Comparison of ENCODE assay signal across 8 cellular contexts in the genomic region with DNA sequence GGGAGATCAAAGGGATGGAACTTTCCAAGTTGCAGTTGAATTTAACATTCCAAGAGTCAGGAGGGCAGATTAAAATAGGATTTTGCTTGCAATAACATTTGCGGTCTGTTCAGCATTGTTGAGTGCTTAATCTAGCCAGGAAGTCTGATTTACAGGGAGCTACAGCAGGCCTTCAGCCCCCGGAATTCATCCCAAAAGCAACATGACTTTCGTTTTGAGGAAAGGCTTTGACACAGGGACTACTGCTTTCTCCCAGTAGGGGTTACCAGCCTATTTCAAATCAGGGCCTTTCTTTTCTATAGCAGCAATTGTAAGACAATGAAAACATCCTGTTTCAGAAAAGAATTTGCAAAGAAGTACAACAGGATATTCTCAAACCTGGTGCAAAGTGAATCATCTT.
DNase-seq lines count a peak whose midpoint lies in the region; ATAC-seq and TF ChIP-seq lines count a peak whose summit lies in the region.

No MANE protein-coding gene starts in this region.

- no peaks in the 10 kb centered on the region for H3K27me3 ChIP-seq in heart right ventricle
- no peaks in the 10 kb centered on the region for H3K27me3 ChIP-seq in Caco-2 (replicated peaks; ENCODE audit: control insufficient read depth, insufficient read depth, low read length)

- H3K4me3 ChIP-seq in WI38 (ENCODE audit: low read depth, low read length): peak overlapping the region; percentile 49
- peak overlapping the region in 3 of 10 donors; percentile 2 to 20 (median 11) for H3K4me3 ChIP-seq in heart right ventricle
- no peak overlapping the region for H3K4me3 ChIP-seq in Caco-2 (ENCODE audit: low read depth, low read length)

- H3K9me3 Mint-ChIP-seq in activated CD8-positive, alpha-beta T cell treated with anti-CD3 and anti-CD28 coated beads for 36 hours: no peaks in the 10 kb centered on the region
- no peaks in the 10 kb centered on the region for H3K9me3 Mint-ChIP-seq in Caco-2 (ENCODE audit: unreplicated experiment)

- peak; percentile 33; the same call in 1 of the 2 replicates for TF ChIP-seq CTCF in WI38 (IDR thresholded peaks at IDR 0.05; ENCODE audit: low read depth, low read length)
- peak; percentile 21 to 72 (median 48) for TF ChIP-seq CTCF in heart right ventricle (IDR thresholded peaks at IDR 0.05)
- no peak for TF ChIP-seq CTCF in activated CD8-positive, alpha-beta T cell treated with anti-CD3 and anti-CD28 coated beads for 36 hours (IDR thresholded peaks at IDR 0.05)
- peak in 1 of 2 experiments; percentile 17 for TF ChIP-seq CTCF in Caco-2 (IDR thresholded peaks at IDR 0.05; ENCODE audit: insufficient read depth in 1 of 2, low read depth in 1 of 2, low read length in 1 of 2, severe bottlenecking in 1 of 2, unreplicated experiment in 1 of 2)

- H3K36me3 ChIP-seq in heart right ventricle (no peaks in the 10 kb centered on the region), Caco-2 (ENCODE audit: control insufficient read depth, insufficient read depth, low read length) (no peaks in the 10 kb centered on the region)

- peaks cover 7% of the 10 kb centered on the region for H3K4me1 Mint-ChIP-seq in activated CD8-positive, alpha-beta T cell treated with anti-CD3 and anti-CD28 coated beads for 36 hours (ENCODE audit: low read depth)
- H3K4me1 Mint-ChIP-seq in Caco-2 (ENCODE audit: low read depth, unreplicated experiment): no peaks in the 10 kb centered on the region

- H3K4me1 ChIP-seq in heart right ventricle: peaks cover 0 to 49% (median 28%) of the 10 kb centered on the region in 9 donors
- peaks cover 9% of the 10 kb centered on the region; the same call in 1 of the 2 replicates for H3K4me1 ChIP-seq in Caco-2

- intact Hi-C loops in heart right ventricle (cut with DNase I): loop anchor here in 5 of 10 donors (5.0 to 10.0 kb wide), 5 partner anchors 207 to 1313 kb away; no protein-coding TSS in a partner anchor
- intact Hi-C loops in activated CD8-positive, alpha-beta T cell treated with anti-CD3 and anti-CD28 coated beads for 36 hours (cut with micrococcal nuclease): no loop called here
- intact Hi-C loops in Caco-2 (cut with micrococcal nuclease; ENCODE audit: unreplicated experiment): no loop called here

- H3K36me3 Mint-ChIP-seq in activated CD8-positive, alpha-beta T cell treated with anti-CD3 and anti-CD28 coated beads for 36 hours (ENCODE audit: low read depth): no peaks in the 10 kb centered on the region
- no peaks in the 10 kb centered on the region for H3K36me3 Mint-ChIP-seq in Caco-2 (ENCODE audit: insufficient read depth, unreplicated experiment)

- peaks cover 26% of the 10 kb centered on the region for H3K27me3 Mint-ChIP-seq in activated CD8-positive, alpha-beta T cell treated with anti-CD3 and anti-CD28 coated beads for 36 hours
- peaks cover 12% of the 10 kb centered on the region for H3K27me3 Mint-ChIP-seq in Caco-2 (ENCODE audit: insufficient read depth, unreplicated experiment)

- CTCF ChIA-PET in activated CD8-positive, alpha-beta T cell treated with anti-CD3 and anti-CD28 coated beads for 36 hours (lab: Charles Lee): interaction anchor here (1.3 to 1.8 kb wide), 2 partner anchors 11 to 254 kb away, joined by 3 to 4 read pairs; no protein-coding TSS in a partner anchor
- CTCF ChIA-PET in Caco-2 (lab: Charles Lee): no interaction called here

- no TSS peak for BruUV-seq in Caco-2 (replicated peaks; lab: Mats Ljungman, UMichigan)

- H3K27ac Mint-ChIP-seq in activated CD8-positive, alpha-beta T cell treated with anti-CD3 and anti-CD28 coated beads for 36 hours: no peak overlapping the region
- no peak overlapping the region for H3K27ac Mint-ChIP-seq in Caco-2 (ENCODE audit: unreplicated experiment)

- no peak overlapping the region for H3K4me3 Mint-ChIP-seq in activated CD8-positive, alpha-beta T cell treated with anti-CD3 and anti-CD28 coated beads for 36 hours
- H3K4me3 Mint-ChIP-seq in Caco-2 (ENCODE audit: unreplicated experiment): no peak overlapping the region

- POLR2A ChIA-PET in activated CD8-positive, alpha-beta T cell treated with anti-CD3 and anti-CD28 coated beads for 36 hours (lab: Charles Lee): no interaction called here
- POLR2A ChIA-PET in Caco-2 (lab: Charles Lee): no interaction called here

- DNase-seq in ELF-1 (ENCODE audit: low read depth, low spot score) (peak; percentile 41), heart right ventricle (peak in 1 of 2 donors; percentile 52), renal cortical epithelial cell (ENCODE audit: low read depth) (peak; percentile 78), Caco-2 (no peak), NCI-H1092 treated with DMSO at 0.1 percent for 48 hours (lab: John Stamatoyannopoulos, UW) (no peak)
- no peak for DNase-seq in activated CD8-positive, alpha-beta T cell treated with anti-CD3 and anti-CD28 coated beads for 36 hours

- H3K9me3 ChIP-seq in heart right ventricle (no peaks in the 10 kb centered on the region), Caco-2 (no peaks in the 10 kb centered on the region)

- ATAC-seq in heart right ventricle (peak in 7 of 8 donors; percentile 71 to 92 (median 84)), GM18873 (IDR thresholded peaks at IDR 0.05; ENCODE audit: low FRiP score, unreplicated experiment) (no peak)
- ATAC-seq in activated CD8-positive, alpha-beta T cell treated with anti-CD3 and anti-CD28 coated beads for 36 hours: no peak

- peak overlapping the region; percentile 10 to 85 (median 76) for H3K27ac ChIP-seq in heart right ventricle

- WGBS in heart right ventricle, 2 donors: 28 to 29% methylated on average over 3 of the region's 3 CpGs

Comparison
In these comparisons a context has a peak if more than half of its experiments do, and no peak if none do; other contexts are left out.
1. DNase-seq: peak in ELF-1 (single experiment) and renal cortical epithelial cell (single experiment); none in activated CD8-positive, alpha-beta T cell treated with anti-CD3 and anti-CD28 coated beads for 36 hours (single experiment), Caco-2 (0 of 2) and NCI-H1092 treated with DMSO at 0.1 percent for 48 hours (single experiment).
2. ATAC-seq: peak in heart right ventricle (7 of 8); none in GM18873 (single experiment) and activated CD8-positive, alpha-beta T cell treated with anti-CD3 and anti-CD28 coated beads for 36 hours (single experiment).